In genomic region chr1:234608720-234609527, GRCh38 we compare ENCODE assay signal across 8 cellular contexts. TPM values are rescaled to one million over a fixed set of nuclear protein-coding genes. Genes with fewer than 3 reads are reported as not detected.
DNase-seq lines count a peak whose midpoint lies in the region; ATAC-seq and TF ChIP-seq lines count a peak whose summit lies in the region.

No MANE protein-coding gene starts in this region.

- H3K9me3 Mint-ChIP-seq in endothelial cell (ENCODE audit: unreplicated experiment) = peaks cover 4% of the 10 kb centered on the region
- peaks cover 0 to 4% (median 0%) of the 10 kb centered on the region in 9 donors for H3K9me3 Mint-ChIP-seq in naive thymus-derived CD8-positive, alpha-beta T cell

- H3K4me1 Mint-ChIP-seq in endothelial cell (ENCODE audit: unreplicated experiment) = peaks cover 56% of the 10 kb centered on the region
- peaks cover 47 to 74% (median 67%) of the 10 kb centered on the region in 4 donors for H3K4me1 Mint-ChIP-seq in naive thymus-derived CD8-positive, alpha-beta T cell

- no peak for TF ChIP-seq CTCF in Loucy (conservative IDR thresholded peaks at IDR 0.05; ENCODE audit: low read length)
- no peak for TF ChIP-seq CTCF in endothelial cell (IDR thresholded peaks at IDR 0.05; ENCODE audit: unreplicated experiment)
- TF ChIP-seq CTCF in testis (IDR thresholded peaks at IDR 0.05) = no peak

- H3K27me3 ChIP-seq in Loucy (ENCODE audit: insufficient read depth, low read length, poor library complexity, severe bottlenecking) (peaks cover 14% of the 10 kb centered on the region), testis (no peaks in the 10 kb centered on the region)

- no peak overlapping the region for H3K27ac Mint-ChIP-seq in endothelial cell (ENCODE audit: unreplicated experiment)
- H3K27ac Mint-ChIP-seq in naive thymus-derived CD8-positive, alpha-beta T cell = peak overlapping the region; percentile 79 to 100 (median 97)

- peaks cover 44% of the 10 kb centered on the region for H3K36me3 Mint-ChIP-seq in endothelial cell (ENCODE audit: low read depth, unreplicated experiment)
- peaks cover 16 to 37% (median 25%) of the 10 kb centered on the region in 3 donors for H3K36me3 Mint-ChIP-seq in naive thymus-derived CD8-positive, alpha-beta T cell

- H3K79me2 ChIP-seq in Loucy (ENCODE audit: insufficient read depth, low read length) = peaks cover 64% of the 10 kb centered on the region

- no peak for TF ChIP-seq POLR2A in testis (IDR thresholded peaks at IDR 0.05)

- H3K9me3 ChIP-seq in Loucy (ENCODE audit: insufficient read depth, low read depth, low read length) = no peaks in the 10 kb centered on the region
- no peaks in the 10 kb centered on the region for H3K9me3 ChIP-seq in testis

- H3K4me3 ChIP-seq in Loucy (ENCODE audit: low read length, poor library complexity, severe bottlenecking) = peak overlapping the region; percentile 88
- peak overlapping the region; percentile 76 to 79 for H3K4me3 ChIP-seq in testis

- ATAC-seq in naive thymus-derived CD8-positive, alpha-beta T cell = peak; percentile 5 to 8
- ATAC-seq in GM18520 (IDR thresholded peaks at IDR 0.05; ENCODE audit: unreplicated experiment) = no peak
- ATAC-seq in HG03460 (IDR thresholded peaks at IDR 0.05; ENCODE audit: unreplicated experiment) = no peak

- POLR2A ChIA-PET in naive thymus-derived CD8-positive, alpha-beta T cell (lab: Charles Lee) = interaction anchor here (0.7 to 8.3 kb wide), 9 partner anchors 9 to 403 kb away, joined by 3 to 217 read pairs (median 5); no protein-coding TSS in a partner anchor

- H3K9me2 ChIP-seq in Loucy (replicated peaks; ENCODE audit: low read depth, low read length) = no peaks in the 10 kb centered on the region

- peak overlapping the region; percentile 82 for H3K4me3 Mint-ChIP-seq in endothelial cell (ENCODE audit: unreplicated experiment)
- peak overlapping the region; percentile 67 to 99 (median 92) for H3K4me3 Mint-ChIP-seq in naive thymus-derived CD8-positive, alpha-beta T cell

- peaks cover 15% of the 10 kb centered on the region for H3K27me3 Mint-ChIP-seq in endothelial cell (ENCODE audit: unreplicated experiment)
- peaks cover 0 to 1% (median 0%) of the 10 kb centered on the region in 5 donors for H3K27me3 Mint-ChIP-seq in naive thymus-derived CD8-positive, alpha-beta T cell

- peak overlapping the region; percentile 96 to 100 for H3K27ac ChIP-seq in testis

- H3K9ac ChIP-seq in Loucy (ENCODE audit: low read depth, low read length, poor library complexity, severe bottlenecking) = peak overlapping the region; percentile 92

- peaks cover 16% of the 10 kb centered on the region for H3F3A ChIP-seq in Loucy (ENCODE audit: low read depth)

- peaks cover 46% of the 10 kb centered on the region for H4K20me1 ChIP-seq in Loucy (ENCODE audit: insufficient read depth, low read length, poor library complexity, severe bottlenecking)

- H3K4me2 ChIP-seq in Loucy (ENCODE audit: low read depth, low read length, poor library complexity, severe bottlenecking) = peak overlapping the region; percentile 95

- H3K4me1 ChIP-seq in Loucy (ENCODE audit: insufficient read depth, low read length, poor library complexity, severe bottlenecking) = peaks cover 53% of the 10 kb centered on the region
- peaks cover 40% of the 10 kb centered on the region for H3K4me1 ChIP-seq in testis

- 0% methylated on average over 85 of the region's 122 CpGs; no CpG with 5 or more reads in 1 of the 2 donors for WGBS in testis, 2 donors

- intact Hi-C loops in testis (cut with DNase I; ENCODE audit: low total_unique reads) = no loop called here

- H2AFZ ChIP-seq in Loucy (ENCODE audit: low read length) = no peak overlapping the region

- DNase-seq in Daoy (ENCODE audit: low read depth) = peak; percentile 75
- peak; percentile 41 to 51 for DNase-seq in activated CD8-positive, alpha-beta memory T cell treated with anti-CD3 and anti-CD28 coated beads for 4 hours (ENCODE audit: low read depth in 2 of 2)
- peak; percentile 56 for DNase-seq in endothelial cell (ENCODE audit: low spot score)
- peak; percentile 61 to 89 (median 78) for DNase-seq in naive thymus-derived CD8-positive, alpha-beta T cell
- no peak for DNase-seq in testis

- peaks cover 28% of the 10 kb centered on the region for H3K36me3 ChIP-seq in Loucy (ENCODE audit: insufficient read depth, low read length)
- no peaks in the 10 kb centered on the region for H3K36me3 ChIP-seq in testis (ENCODE audit: low read depth, missing control alignments)

RNA-seq across cellular contexts. Expression of gene IRF2BP2, which starts 1.1 kb away (rescaled TPM):
- total RNA-seq in Daoy (2014; rRNA removed; shearing (Covaris generic)) = 50.6 and 51.9 TPM in 2 replicates
- total RNA-seq in endothelial cell (ENCODE audit: unreplicated experiment) (158 TPM), testis (10 to 100 TPM; 82.0 to 96.6 TPM)
- total RNA-seq in naive thymus-derived CD8-positive, alpha-beta T cell = 100 to 1,000 TPM; 165 to 183 TPM
- polyA plus RNA-seq in naive thymus-derived CD8-positive, alpha-beta T cell = 10 to 100 TPM; 25.8 to 51.0 (median 30.4) TPM
- 100 TPM for polyA plus RNA-seq in testis (ENCODE audit: insufficient read depth, low read depth, low replicate concordance)

Comparison
In these comparisons a context has a peak if more than half of its experiments do, and no peak if none do; other contexts are left out.
1. ATAC-seq: peak in naive thymus-derived CD8-positive, alpha-beta T cell (2 of 2); none in GM18520 (single experiment) and HG03460 (single experiment).